17 cellular contexts compared by ENCODE assay signal in genomic region chr12:111677186-111677585, GRCh38. TPM values are rescaled to one million over a fixed set of nuclear protein-coding genes. Genes with fewer than 3 reads are reported as not detected.
DNase-seq lines count a peak whose midpoint lies in the region; ATAC-seq, FAIRE-seq and TF ChIP-seq lines count a peak whose summit lies in the region.
"Had no signal": no experiment of that assay in that cellular context is flagged by ENCODE, and none has a peak within 500 bp of the region (broad histone marks: within the 10 kb centered on the region; RNA-seq: fewer than 3 reads in every experiment).

No MANE protein-coding gene starts in this region.

- no peak overlapping the region for H3K9ac ChIP-seq in HepG2 (ENCODE audit: insufficient read depth, low read depth, low read length)
- no peak overlapping the region for H3K9ac ChIP-seq in K562 (ENCODE audit: insufficient read depth in 1 of 2, low read depth in 2 of 2, low read length in 2 of 2)
- H3K9ac ChIP-seq in trophoblast cell (ENCODE audit: low read length), result no peak overlapping the region

- FAIRE-seq in HepG2 (lab: Jason Lieb, UNC) (no peak), K562 (lab: Jason Lieb, UNC) (no peak)
- FAIRE-seq: A549, GM12892 had no signal

- H3K79me2 ChIP-seq in HepG2 (ENCODE audit: insufficient read depth, low read length) (no peaks in the 10 kb centered on the region), K562 (ENCODE audit: control insufficient read depth, insufficient read depth, low read length) (no peaks in the 10 kb centered on the region; the same call in 2 of the 3 replicates), trophoblast cell (ENCODE audit: control insufficient read depth, insufficient read depth, low read length, poor library complexity) (no peaks in the 10 kb centered on the region)

- WGBS in HepG2 (ENCODE audit: low lambda C conversion rate), result 97% methylated on average over 5 of the region's 5 CpGs
- WGBS in right lobe of liver (ENCODE audit: insufficient coverage, low coverage, low lambda C conversion rate, missing lambda C conversion rate), result 96% methylated on average over 5 of the region's 5 CpGs
- 77% methylated on average over 5 of the region's 5 CpGs for WGBS in K562 (ENCODE audit: insufficient coverage, low coverage, missing lambda C conversion rate)
- WGBS in trophoblast cell (ENCODE audit: extremely low coverage, insufficient coverage, insufficient read length), result no CpG with 5 or more reads among the region's 5 CpGs

- H3K23ac ChIP-seq in trophoblast cell (ENCODE audit: low read length), result peak overlapping the region; percentile 89

- H3K9me3 ChIP-seq in HepG2 (ENCODE audit: low read length), result no peaks in the 10 kb centered on the region
- no peaks in the 10 kb centered on the region for H3K9me3 ChIP-seq in right lobe of liver
- no peaks in the 10 kb centered on the region for H3K9me3 ChIP-seq in K562 (replicated peaks; ENCODE audit: control insufficient read depth, insufficient read depth, low read depth, low read length)
- no peaks in the 10 kb centered on the region for H3K9me3 ChIP-seq in trophoblast cell (ENCODE audit: insufficient read depth, low read depth, low read length)
- H3K9me3 ChIP-seq: A549, BE2C had no signal

- CTCF ChIA-PET in HepG2 (lab: Yijun Ruan, JAX; ENCODE audit: low intra/inter-chr PET ratio, low total read pairs), result no interaction called here
- CTCF ChIA-PET in K562 (lab: Yijun Ruan, JAX; ENCODE audit: low intra/inter-chr PET ratio), result interaction anchor here (0.5 to 0.7 kb wide), 2 partner anchors 68 to 148 kb away, joined by 3 to 4 read pairs; no protein-coding TSS in a partner anchor

- H3K36me3 ChIP-seq in HepG2 (replicated peaks in 1 of 2; ENCODE audit: control insufficient read depth in 1 of 2, insufficient read depth in 2 of 2, low read length in 2 of 2) (peaks cover 13 to 79% of the 10 kb centered on the region in 2 experiments), right lobe of liver (peaks cover 0 to 83% (median 15%) of the 10 kb centered on the region in 4 donors), K562 (ENCODE audit: control insufficient read depth, insufficient read depth, low read length) (peaks cover 95% of the 10 kb centered on the region), trophoblast cell (ENCODE audit: control insufficient read depth in 1 of 2, insufficient read depth in 2 of 2, low read length in 2 of 2) (peaks cover 30 to 45% of the 10 kb centered on the region in 2 experiments)

- no peak overlapping the region for H3K4ac ChIP-seq in trophoblast cell (ENCODE audit: low read depth, low read length)

- no peak overlapping the region for H2AK5ac ChIP-seq in trophoblast cell (ENCODE audit: low read length)

- POLR2A ChIA-PET in HepG2 (lab: Yijun Ruan, JAX), result no interaction called here
- POLR2A ChIA-PET in K562 (lab: Yijun Ruan, JAX), result interaction anchor here (0.6 kb wide), 1 partner anchor 8 kb away, joined by 3 read pairs; no protein-coding TSS in a partner anchor

- no peak overlapping the region for H2BK120ac ChIP-seq in trophoblast cell (ENCODE audit: insufficient read depth, low read length, poor library complexity)

- H3K14ac ChIP-seq in trophoblast cell (ENCODE audit: low read length), result no peak overlapping the region

- H3K4me1 ChIP-seq in HepG2 (ENCODE audit: insufficient read depth, low read length) (no peaks in the 10 kb centered on the region; the same call in 1 of the 2 replicates), right lobe of liver (no peaks in the 10 kb centered on the region), K562 (replicated peaks in 1 of 2; ENCODE audit: control insufficient read depth in 2 of 2, insufficient read depth in 2 of 2, low read length in 2 of 2) (no peaks in the 10 kb centered on the region), trophoblast cell (ENCODE audit: control insufficient read depth in 1 of 2, insufficient read depth in 2 of 2, low read length in 2 of 2) (no peaks in the 10 kb centered on the region)
- H3K4me1 ChIP-seq: A549, BE2C had no signal

- ATAC-seq in HepG2 (no peak), right lobe of liver (no peak), K562 (no peak), GM21423 (IDR thresholded peaks at IDR 0.05; ENCODE audit: unreplicated experiment) (no peak)
- ATAC-seq: A549 had no signal

- H3K4me3 ChIP-seq in HepG2 (replicated peaks in 1 of 3; ENCODE audit: insufficient read depth in 1 of 3, low read depth in 2 of 3, low read length in 3 of 3), result no peak overlapping the region
- H3K4me3 ChIP-seq in right lobe of liver, result no peak overlapping the region
- H3K4me3 ChIP-seq in K562, result no peak overlapping the region
- no peak overlapping the region for H3K4me3 ChIP-seq in trophoblast cell (ENCODE audit: low read depth, low read length)
- H3K4me3 ChIP-seq: A549 had no signal

- H2BK5ac ChIP-seq in trophoblast cell (ENCODE audit: low read depth, low read length, poor library complexity), result no peak overlapping the region

- TF ChIP-seq RAD21 in HepG2 (CRISPR knock-in tag; IDR thresholded peaks at IDR 0.05) (no peak), K562 (CRISPR knock-in tag; conservative IDR thresholded peaks at IDR 0.05 in 1 of 2, IDR thresholded peaks at IDR 0.05 in 1 of 2) (no peak)

- H3K27me3 ChIP-seq in HepG2 (ENCODE audit: control insufficient read depth in 1 of 2, insufficient read depth in 2 of 2, low read length in 2 of 2), result no peaks in the 10 kb centered on the region; a peak in 1 of 5 replicates
- no peaks in the 10 kb centered on the region for H3K27me3 ChIP-seq in right lobe of liver
- H3K27me3 ChIP-seq in K562 (ENCODE audit: control insufficient read depth in 2 of 2, insufficient read depth in 2 of 2, low read length in 2 of 2), result no peaks in the 10 kb centered on the region
- H3K27me3 ChIP-seq in trophoblast cell (ENCODE audit: insufficient read depth, low read length), result no peaks in the 10 kb centered on the region
- H3K27me3 ChIP-seq: BE2C had no signal

- H3K4me2 ChIP-seq in HepG2 (ENCODE audit: low read depth, low read length) (no peak overlapping the region), K562 (ENCODE audit: insufficient read depth, low read length) (no peak overlapping the region), trophoblast cell (ENCODE audit: low read length) (no peak overlapping the region)
- H3K4me2 ChIP-seq: A549 had no signal

- no peak overlapping the region for H3K18ac ChIP-seq in trophoblast cell (ENCODE audit: low read length)

- no peak overlapping the region for H4K12ac ChIP-seq in trophoblast cell (ENCODE audit: low read depth, low read length)

- H2AFZ ChIP-seq in HepG2 (ENCODE audit: low read length) (no peak overlapping the region), K562 (ENCODE audit: low read depth, low read length) (no peak overlapping the region), trophoblast cell (ENCODE audit: insufficient read depth, low read length, poor library complexity) (no peak overlapping the region)

- no peak for TF ChIP-seq POLR2A in HepG2 (IDR thresholded peaks at IDR 0.05; ENCODE audit: insufficient read depth in 1 of 2, low read depth in 2 of 2, low read length in 2 of 2)
- no peak for TF ChIP-seq POLR2A in right lobe of liver (IDR thresholded peaks at IDR 0.05)
- no peak for TF ChIP-seq POLR2A in K562 (conservative IDR thresholded peaks at IDR 0.05)

- TF ChIP-seq EP300 in HepG2 (IDR thresholded peaks at IDR 0.05; ENCODE audit: low read depth in 2 of 2, low read length in 2 of 2) (no peak), HepG2 (CRISPR knock-in tag; IDR thresholded peaks at IDR 0.05; ENCODE audit: borderline replicate concordance) (no peak), K562 (IDR thresholded peaks at IDR 0.05; ENCODE audit: low read length) (no peak)

- no peaks in the 10 kb centered on the region for H4K20me1 ChIP-seq in HepG2 (ENCODE audit: insufficient read depth, low read length)
- no peaks in the 10 kb centered on the region for H4K20me1 ChIP-seq in K562 (replicated peaks; ENCODE audit: control insufficient read depth, insufficient read depth, low read length)

- in situ Hi-C loops in HepG2 (cut with HindIII; ENCODE audit: extremely low pct_ligation_motif_present, low pct_unique_long_range_greater_than_20kb) (loop anchor here (10.0 kb wide), 1 partner anchor 282 kb away; no protein-coding TSS in a partner anchor), K562 (cut with MboI) (loop anchor here (10.0 kb wide), 1 partner anchor 342 kb away; no protein-coding TSS in a partner anchor)

- DNase-seq in HepG2 (ENCODE audit: low spot score) (no peak), right lobe of liver (no peak), K562 (ENCODE audit: extremely low read depth in 1 of 4, low spot score in 3 of 4) (no peak), trophoblast cell (no peak), posterior vena cava (ENCODE audit: low spot score) (no peak)
- DNase-seq: BE2C; CD4-positive, alpha-beta memory T cell; COR-L47; DMS153; DND-41; GDM1; GOT3; H9 had no signal

- H4K91ac ChIP-seq in trophoblast cell (ENCODE audit: low read depth, low read length), result no peak overlapping the region

- BruUV-seq in HepG2 (replicated peaks; lab: Mats Ljungman, UMichigan) (TSS peak; percentile 18), K562 (replicated peaks; lab: Mats Ljungman, UMichigan) (no TSS peak)

- no peak overlapping the region for H2BK12ac ChIP-seq in trophoblast cell (ENCODE audit: low read length)

- no peak for TF ChIP-seq CTCF in HepG2 (CRISPR knock-in tag; IDR thresholded peaks at IDR 0.05)
- no peak for TF ChIP-seq CTCF in right lobe of liver (IDR thresholded peaks at IDR 0.05)
- no peak for TF ChIP-seq CTCF in K562 (IDR thresholded peaks at IDR 0.05 in 2 of 3, conservative IDR thresholded peaks at IDR 0.05 in 1 of 3; ENCODE audit: insufficient read depth in 2 of 3, low read depth in 1 of 3, low read length in 3 of 3)

- H3K9me1 ChIP-seq in K562 (ENCODE audit: control insufficient read depth, insufficient read depth, low read length), result no peaks in the 10 kb centered on the region

- H3K27ac ChIP-seq in HepG2 (ENCODE audit: extremely low read length, insufficient read depth, low read length) (no peak overlapping the region), right lobe of liver (no peak overlapping the region), K562 (ENCODE audit: extremely low read depth, low read depth, low read length) (no peak overlapping the region), trophoblast cell (ENCODE audit: low read depth, low read length) (no peak overlapping the region)
- H3K27ac ChIP-seq: A549, C4-2B had no signal

- H4K8ac ChIP-seq in trophoblast cell (ENCODE audit: low read depth, low read length), result no peak overlapping the region

- intact Hi-C loops in HepG2 (cut with micrococcal nuclease; ENCODE audit: unreplicated experiment), result loop anchor here (10.0 kb wide), 1 partner anchor 142 kb away; no protein-coding TSS in a partner anchor
- intact Hi-C loops in right lobe of liver (cut with DNase I), result no loop called here
- intact Hi-C loops in K562 (cut with micrococcal nuclease), result loop anchor here (10.0 kb wide), 1 partner anchor 152 kb away; no protein-coding TSS in a partner anchor
- intact Hi-C loops in posterior vena cava (cut with DNase I), result loop anchor here in 1 of 2 donors (10.0 kb wide), 1 partner anchor 132 kb away; no protein-coding TSS in a partner anchor

- no peaks in the 10 kb centered on the region for H3K79me1 ChIP-seq in trophoblast cell (ENCODE audit: low read length)

RNA-seq across cellular contexts. Expression of gene BRAP, which starts 8.6 kb away (rescaled TPM):
- total RNA-seq in HepG2 (2016; rRNA removed; fragmentation: Illumina TruSeq; extraction: Trizol) (15.4 and 18.3 TPM in 2 replicates), right lobe of liver (1 to 10 TPM; 5.3 to 8.1 (median 7.5) TPM), K562 (2014; rRNA removed) (22.8 and 23.9 TPM in 2 replicates), K562 (2014; rRNA removed; fragmentation: Illumina TruSeq; extraction: Trizol) (28.5 and 30.5 TPM in 2 replicates), K562 (2015; rRNA removed; fragmentation: Illumina TruSeq; extraction: Trizol) (26.7 and 27.5 TPM in 2 replicates), K562 (2021) (28.8 and 30.8 TPM in 2 replicates), posterior vena cava (10 to 100 TPM; 12.4 to 14.4 TPM)
- total RNA-seq in HepG2 (2016; cell fraction: cytosol; rRNA removed; fragmentation: Illumina TruSeq; extraction: Trizol; ENCODE audit: low read depth), result 9.1 and 9.3 TPM in 2 replicates
- 15.3 and 17.4 TPM in 2 replicates for total RNA-seq in HepG2 (2016; cell fraction: insoluble cytoplasmic fraction; rRNA removed; fragmentation: Illumina TruSeq; extraction: Trizol)
- total RNA-seq in HepG2 (2016; cell fraction: membrane; rRNA removed; fragmentation: Illumina TruSeq; extraction: Trizol), result 11.0 and 11.6 TPM in 2 replicates
- 7.4 and 9.6 TPM in 2 replicates for total RNA-seq in HepG2 (2016; cell fraction: nucleus; rRNA removed; fragmentation: Illumina TruSeq; extraction: Trizol)
- polyA plus RNA-seq in HepG2 (2011; rRNA removed) (8.1 TPM in 2 replicates), K562 (2011; rRNA removed) (25.1 and 30.6 TPM in 2 replicates), K562 (2014; fragmentation: Illumina TruSeq; extraction: Trizol) (29.9 and 32.6 TPM in 2 replicates), K562 (2014; fragmentation: Nextera tagmentation; extraction: Ambion mirVana) (1 to 10 TPM; 2.2 to 3.4 TPM), K562 (2014; rRNA removed) (17.7 and 20.9 TPM in 2 replicates)
- 7.1 and 9.2 TPM in 2 replicates for polyA plus RNA-seq in HepG2 (2011; cell fraction: cytosol; rRNA removed)
- polyA plus RNA-seq in HepG2 (2011; cell fraction: nucleus; rRNA removed), result 3.7 and 5.1 TPM in 2 replicates
- polyA plus RNA-seq in HepG2 (2012), result 7.4 and 7.7 TPM in 2 replicates
- polyA plus RNA-seq in HepG2 (2016; cell fraction: cytosol; fragmentation: Illumina TruSeq; extraction: Trizol; ENCODE audit: low read depth), result 4.6 and 4.9 TPM in 2 replicates
- 16.9 and 18.1 TPM in 2 replicates for polyA plus RNA-seq in HepG2 (2016; cell fraction: insoluble cytoplasmic fraction; fragmentation: Illumina TruSeq; extraction: Trizol; ENCODE audit: low read depth)
- 6.8 and 7.2 TPM in 2 replicates for polyA plus RNA-seq in HepG2 (2016; cell fraction: membrane; fragmentation: Illumina TruSeq; extraction: Trizol; ENCODE audit: low read depth)
- 12.3 and 12.5 TPM in 2 replicates for polyA plus RNA-seq in HepG2 (2016; cell fraction: nucleus; fragmentation: Illumina TruSeq; extraction: Trizol; ENCODE audit: insufficient read depth, low read depth)
- 11.3 and 27.4 TPM in 2 replicates for polyA minus RNA-seq in HepG2 (2011; rRNA and poly(A)+ RNA removed; ENCODE audit: low replicate concordance)
- polyA minus RNA-seq in HepG2 (2011; cell fraction: cytosol; rRNA and poly(A)+ RNA removed), result 8.6 and 10.2 TPM in 2 replicates
- 11.1 and 13.4 TPM in 2 replicates for polyA minus RNA-seq in HepG2 (2011; cell fraction: nucleus; rRNA and poly(A)+ RNA removed)
- 27.3 and 35.1 TPM in 2 replicates for total RNA-seq in K562 (2011; cell fraction: chromatin; rRNA removed; ENCODE audit: low replicate concordance)
- total RNA-seq in K562 (2011; cell fraction: nucleolus; rRNA removed), result 12.9 and 13.3 TPM in 2 replicates
- 18.3 and 21.4 TPM in 2 replicates for total RNA-seq in K562 (2011; cell fraction: nucleoplasm; rRNA removed)
- polyA plus RNA-seq in K562 (2011; cell fraction: cytosol; rRNA removed), result 15.5 and 25.7 TPM in 2 replicates
- polyA plus RNA-seq in K562 (2011; cell fraction: nucleus; rRNA removed), result 14.5 and 17.9 TPM in 2 replicates
- 17.4 and 18.7 TPM in 2 replicates for polyA plus RNA-seq in K562 (2012)
- polyA minus RNA-seq in K562 (2011; rRNA and poly(A)+ RNA removed), result 87.4 and 98.4 TPM in 2 replicates
- polyA minus RNA-seq in K562 (2011; cell fraction: cytosol; rRNA and poly(A)+ RNA removed), result 22.6 and 30.0 TPM in 2 replicates
- 6.7 and 13.4 TPM in 2 replicates for polyA minus RNA-seq in K562 (2011; cell fraction: nucleus; rRNA and poly(A)+ RNA removed)
- 17.1 and 17.6 TPM in 2 replicates for polyA plus RNA-seq in trophoblast cell (2013)

RNA-seq across cellular contexts. Expression of gene ACAD10, which starts 8.7 kb away (rescaled TPM):
- 4.7 and 15.2 TPM in 2 replicates for total RNA-seq in HepG2 (2016; rRNA removed; fragmentation: Illumina TruSeq; extraction: Trizol)
- 6.6 and 7.1 TPM in 2 replicates for total RNA-seq in HepG2 (2016; cell fraction: cytosol; rRNA removed; fragmentation: Illumina TruSeq; extraction: Trizol; ENCODE audit: low read depth)
- 4.6 and 15.0 TPM in 2 replicates for total RNA-seq in HepG2 (2016; cell fraction: insoluble cytoplasmic fraction; rRNA removed; fragmentation: Illumina TruSeq; extraction: Trizol)
- 4.4 and 7.0 TPM in 2 replicates for total RNA-seq in HepG2 (2016; cell fraction: membrane; rRNA removed; fragmentation: Illumina TruSeq; extraction: Trizol)
- 21.7 and 22.3 TPM in 2 replicates for total RNA-seq in HepG2 (2016; cell fraction: nucleus; rRNA removed; fragmentation: Illumina TruSeq; extraction: Trizol)
- polyA plus RNA-seq in HepG2 (2011; rRNA removed), result 16.3 and 20.5 TPM in 2 replicates
- 5.7 and 7.8 TPM in 2 replicates for polyA plus RNA-seq in HepG2 (2011; cell fraction: cytosol; rRNA removed)
- 121 and 145 TPM in 2 replicates for polyA plus RNA-seq in HepG2 (2011; cell fraction: nucleus; rRNA removed)
- 15.1 and 17.6 TPM in 2 replicates for polyA plus RNA-seq in HepG2 (2012)
- 0.63 and 0.75 TPM in 2 replicates for polyA plus RNA-seq in HepG2 (2016; cell fraction: cytosol; fragmentation: Illumina TruSeq; extraction: Trizol; ENCODE audit: low read depth)
- 2.6 and 3.0 TPM in 2 replicates for polyA plus RNA-seq in HepG2 (2016; cell fraction: insoluble cytoplasmic fraction; fragmentation: Illumina TruSeq; extraction: Trizol; ENCODE audit: low read depth)
- 1.0 and 1.6 TPM in 2 replicates for polyA plus RNA-seq in HepG2 (2016; cell fraction: membrane; fragmentation: Illumina TruSeq; extraction: Trizol; ENCODE audit: low read depth)
- 32.8 and 40.3 TPM in 2 replicates for polyA plus RNA-seq in HepG2 (2016; cell fraction: nucleus; fragmentation: Illumina TruSeq; extraction: Trizol; ENCODE audit: insufficient read depth, low read depth)
- 35.4 and 39.1 TPM in 2 replicates for polyA minus RNA-seq in HepG2 (2011; rRNA and poly(A)+ RNA removed; ENCODE audit: low replicate concordance)
- 11.3 and 12.3 TPM in 2 replicates for polyA minus RNA-seq in HepG2 (2011; cell fraction: cytosol; rRNA and poly(A)+ RNA removed)
- 49.6 and 61.3 TPM in 2 replicates for polyA minus RNA-seq in HepG2 (2011; cell fraction: nucleus; rRNA and poly(A)+ RNA removed)
- total RNA-seq in right lobe of liver, result 10 to 100 TPM; 24.7 to 41.7 (median 26.8) TPM
- 132 and 204 TPM in 2 replicates for total RNA-seq in K562 (2011; cell fraction: chromatin; rRNA removed; ENCODE audit: low replicate concordance)
- 99.9 and 106 TPM in 2 replicates for total RNA-seq in K562 (2011; cell fraction: nucleolus; rRNA removed)
- total RNA-seq in K562 (2011; cell fraction: nucleoplasm; rRNA removed), result 82.3 and 93.6 TPM in 2 replicates
- 7.2 and 12.7 TPM in 2 replicates for total RNA-seq in K562 (2014; rRNA removed)
- 9.4 and 12.0 TPM in 2 replicates for total RNA-seq in K562 (2014; rRNA removed; fragmentation: Illumina TruSeq; extraction: Trizol)
- 9.0 and 11.2 TPM in 2 replicates for total RNA-seq in K562 (2015; rRNA removed; fragmentation: Illumina TruSeq; extraction: Trizol)
- 18.8 and 19.2 TPM in 2 replicates for total RNA-seq in K562 (2021)
- polyA plus RNA-seq in K562 (2011; rRNA removed), result 15.5 and 16.3 TPM in 2 replicates
- polyA plus RNA-seq in K562 (2011; cell fraction: cytosol; rRNA removed), result 9.5 and 12.3 TPM in 2 replicates
- polyA plus RNA-seq in K562 (2011; cell fraction: nucleus; rRNA removed), result 62.9 and 93.5 TPM in 2 replicates
- 9.6 and 21.6 TPM in 2 replicates for polyA plus RNA-seq in K562 (2012)
- 12.4 and 12.5 TPM in 2 replicates for polyA plus RNA-seq in K562 (2014; fragmentation: Illumina TruSeq; extraction: Trizol)
- polyA plus RNA-seq in K562 (2014; fragmentation: Nextera tagmentation; extraction: Ambion mirVana), result 1 to 10 TPM; 2.3 to 5.0 TPM
- 15.0 and 17.7 TPM in 2 replicates for polyA plus RNA-seq in K562 (2014; rRNA removed)
- polyA minus RNA-seq in K562 (2011; rRNA and poly(A)+ RNA removed), result 24.9 and 26.5 TPM in 2 replicates
- 14.3 and 23.9 TPM in 2 replicates for polyA minus RNA-seq in K562 (2011; cell fraction: cytosol; rRNA and poly(A)+ RNA removed)
- 33.1 and 35.0 TPM in 2 replicates for polyA minus RNA-seq in K562 (2011; cell fraction: nucleus; rRNA and poly(A)+ RNA removed)
- 13.5 and 14.1 TPM in 2 replicates for polyA plus RNA-seq in trophoblast cell (2013)
- 10 to 100 TPM; 11.6 to 19.1 TPM for total RNA-seq in posterior vena cava

Comparison
In these comparisons a context has a peak if more than half of its experiments do, and no peak if none do; other contexts are left out.
1. intact Hi-C loops: an anchor here in HepG2 (10.0 kb wide) and K562 (10.0 kb wide); none called in right lobe of liver.